Comparison of ENCODE assay signal across 15 cellular contexts in the genomic region with DNA sequence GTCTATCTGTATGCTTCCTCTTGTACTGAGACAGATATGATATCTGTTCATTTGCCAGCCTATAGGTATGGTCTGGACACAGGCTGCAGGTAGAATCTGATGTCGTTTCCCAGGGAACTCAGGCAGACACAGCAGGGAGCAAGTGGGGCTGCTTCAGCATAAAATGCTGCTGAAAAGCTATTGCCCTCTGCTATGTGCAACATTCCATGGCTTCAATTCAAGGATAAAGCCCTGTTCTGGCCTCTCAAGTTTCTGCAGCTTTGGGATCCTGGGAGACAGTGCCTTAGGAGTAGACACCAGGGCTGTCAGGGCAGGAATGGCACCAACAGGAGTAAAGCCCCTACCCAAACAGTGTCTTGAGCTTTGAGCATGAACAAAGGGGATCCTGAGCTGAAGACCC.
"Had no signal": no experiment of that assay in that cellular context is flagged by ENCODE, and none has a peak within 500 bp of the region (broad histone marks: within the 10 kb centered on the region; RNA-seq: fewer than 3 reads in every experiment).

No MANE protein-coding gene starts in this region.

- H3K4me3 ChIP-seq: ovary, tibial nerve, uterus had no signal

- H3K27me3 ChIP-seq: ovary, tibial nerve, uterus had no signal

- H3K27ac Mint-ChIP-seq: activated CD8-positive, alpha-beta T cell treated with anti-CD3 and anti-CD28 coated beads, Interleukin-2, amount 10 ng/mL, durations not matched to agents 7 days and 5 days; activated naive CD8-positive, alpha-beta T cell; T-helper 1 cell treated with Interleukin-12 subunit alpha and Interleukin-12 subunit beta and Interleukin-4 antibody, amounts not matched to agents 30 μg/mL and 1 μg/mL, for 36 hours had no signal

- ATAC-seq: activated CD8-positive, alpha-beta T cell treated with anti-CD3 and anti-CD28 coated beads, Interleukin-2, amount 10 ng/mL, durations not matched to agents 7 days and 5 days had no signal

- H3K27me3 Mint-ChIP-seq: activated naive CD8-positive, alpha-beta T cell had no signal

- DNase-seq: activated CD4-positive, alpha-beta T cell treated with anti-CD3 and anti-CD28 coated beads for 4 hours; activated CD8-positive, alpha-beta memory T cell treated with anti-CD3 and anti-CD28 coated beads, Interleukin-2, amount 50 U/mL, for 4 hours; activated CD8-positive, alpha-beta T cell treated with anti-CD3 and anti-CD28 coated beads, Interleukin-2, amount 10 ng/mL, durations not matched to agents 7 days and 5 days; activated gamma-delta T cell treated with Interleukin-2 at 50 U/mL for 16 hours; cerebellar nuclear complex; erythroblast; hypothalamus; stimulated activated CD4-positive, alpha-beta T cell treated with anti-CD3 and anti-CD28 coated beads, Interleukin-2, amount 100 ng/mL, for 48 hours; stimulated activated naive CD4-positive, alpha-beta T cell; uterus had no signal

- H3K27ac ChIP-seq: ovary, tibial nerve, uterus had no signal

- H3K4me3 Mint-ChIP-seq: activated CD8-positive, alpha-beta T cell treated with anti-CD3 and anti-CD28 coated beads, Interleukin-2, amount 10 ng/mL, durations not matched to agents 7 days and 5 days; activated naive CD8-positive, alpha-beta T cell; neural crest cell; T-helper 1 cell treated with Interleukin-12 subunit alpha and Interleukin-12 subunit beta and Interleukin-4 antibody, amounts not matched to agents 30 μg/mL and 1 μg/mL, for 36 hours had no signal

- H3K4me1 ChIP-seq: uterus had no signal

- H3K9me3 ChIP-seq: uterus had no signal

- H3K36me3 ChIP-seq: ovary, tibial nerve, uterus had no signal
